1 cellular context compared by ENCODE assay signal in genomic region chr20:35133735-35134134, GRCh38.
TF ChIP-seq lines count a peak whose summit lies in the region.

No MANE protein-coding gene starts in this region.

TF ChIP-seq in A549, 52 proteins besides CTCF, POLR2A, EP300 and RAD21 (continued from another document):
- no peak for TF ChIP-seq HMGXB4 (CRISPR knock-in tag; IDR thresholded peaks at IDR 0.05; ENCODE audit: borderline replicate concordance)
- no peak for TF ChIP-seq EHF (CRISPR knock-in tag; IDR thresholded peaks at IDR 0.05)
- no peak for TF ChIP-seq JUN (IDR thresholded peaks at IDR 0.05)
- TF ChIP-seq KDM1A (IDR thresholded peaks at IDR 0.05; ENCODE audit: low read depth): no peak
- TF ChIP-seq NR3C1 (IDR thresholded peaks at IDR 0.05): no peak
- TF ChIP-seq HOXB13 (CRISPR knock-in tag; IDR thresholded peaks at IDR 0.05; ENCODE audit: low read depth): peak; percentile 74; the same call in 1 of the 2 replicates
- TF ChIP-seq CHD2 (IDR thresholded peaks at IDR 0.05; ENCODE audit: low read length, partially characterized antibody): no peak
- no peak for TF ChIP-seq TFCP2L1 (CRISPR knock-in tag; IDR thresholded peaks at IDR 0.05)
- TF ChIP-seq NFE2L2 (conservative IDR thresholded peaks at IDR 0.05; ENCODE audit: low read length): peak; percentile 89
- no peak for TF ChIP-seq HDAC2 (IDR thresholded peaks at IDR 0.05)
- no peak for TF ChIP-seq REST (IDR thresholded peaks at IDR 0.05)
- TF ChIP-seq MAFK (IDR thresholded peaks at IDR 0.05; ENCODE audit: partially characterized antibody): peak; percentile 93
- no peak for TF ChIP-seq CEBPB (IDR thresholded peaks at IDR 0.05)
- TF ChIP-seq FOSB (CRISPR knock-in tag; IDR thresholded peaks at IDR 0.05): no peak
- TF ChIP-seq TP53 (CRISPR knock-in tag; IDR thresholded peaks at IDR 0.05): 0 out of 2 replicates have a peak, but pooled peaks have one; percentile 33
- TF ChIP-seq USF2 (IDR thresholded peaks at IDR 0.05): no peak
- no peak for TF ChIP-seq EHMT2 (IDR thresholded peaks at IDR 0.05; ENCODE audit: low read depth)
- no peak for TF ChIP-seq PBX3 (IDR thresholded peaks at IDR 0.05)
TF ChIP-seq in A549: peak in this region for 6.
